In genomic region chr14:105971593-105972500, GRCh38 we compare ENCODE assay signal across 36 cellular contexts.
"Had no signal": no experiment of that assay in that cellular context is flagged by ENCODE, and none has a peak within 500 bp of the region (broad histone marks: within the 10 kb centered on the region; RNA-seq: fewer than 3 reads in every experiment).

No MANE protein-coding gene starts in this region.

- H3K36me3 Mint-ChIP-seq: activated CD4-positive, alpha-beta memory T cell treated with anti-CD3 and anti-CD28 coated beads for 36 hours; activated naive CD4-positive, alpha-beta T cell treated with anti-CD3 and anti-CD28 coated beads, Interleukin-2, amount 50 U/mL, for 72 hours; activated naive CD8-positive, alpha-beta T cell treated with anti-CD3 and anti-CD28 coated beads for 36 hours had no signal

- H3K4me3 Mint-ChIP-seq: activated B cell treated with CpG ODN at 0.5 μM for 24 hours; activated CD4-positive, alpha-beta memory T cell treated with anti-CD3 and anti-CD28 coated beads for 36 hours; activated CD4-positive, alpha-beta T cell treated with anti-CD3 and anti-CD28 coated beads, Interleukin-2, amount 10 ng/mL, durations not matched to agents 24 days and 14 days; activated CD8-positive, alpha-beta T cell treated with anti-CD3 and anti-CD28 coated beads for 36 hours; activated naive CD4-positive, alpha-beta T cell treated with anti-CD3 and anti-CD28 coated beads for 36 hours; activated naive CD8-positive, alpha-beta T cell treated with anti-CD3 and anti-CD28 coated beads for 36 hours; activated T-cell treated with anti-CD3 and anti-CD28 coated beads, Interleukin-2, amount 50 U/mL, for 4 hours; activated T-cell treated with anti-CD3 and anti-CD28 coated beads, Interleukin-2, amount 50 U/mL, for 72 hours; activated T-helper 1 cell treated with anti-CD3 and anti-CD28 coated beads, Interleukin-12 subunit alpha, Interleukin-12 subunit beta, Interleukin-2, Interleukin-4 antibody, amounts not matched to agents 30 ng/mL and 10 ng/mL and 1 ng/mL, durations not matched to agents 14 hours and 24 hours and 36 hours; activated T-helper 17 cell treated with anti-CD3 and anti-CD28 coated beads, Interleukin-2, amount 50 U/mL, for 72 hours; central memory CD8-positive, alpha-beta T cell; T-helper 1 cell treated with Interleukin-12 subunit alpha and Interleukin-12 subunit beta and Interleukin-4 antibody, amounts not matched to agents 30 μg/mL and 1 μg/mL, for 36 hours; T-helper 2 cell treated with Interferon-gamma antibody and Interleukin-4, amounts not matched to agents 5 μg/mL and 100 μg/mL, for 36 hours had no signal

- H3K27ac Mint-ChIP-seq: activated B cell treated with CpG ODN at 0.5 μM for 24 hours; activated CD4-positive, alpha-beta memory T cell treated with anti-CD3 and anti-CD28 coated beads for 36 hours; activated CD4-positive, alpha-beta T cell treated with anti-CD3 and anti-CD28 coated beads, Interleukin-2, amount 10 ng/mL, durations not matched to agents 24 days and 14 days; activated CD8-positive, alpha-beta T cell treated with anti-CD3 and anti-CD28 coated beads for 36 hours; activated naive CD4-positive, alpha-beta T cell treated with anti-CD3 and anti-CD28 coated beads for 36 hours; activated naive CD4-positive, alpha-beta T cell treated with anti-CD3 and anti-CD28 coated beads, Interleukin-2, amount 50 U/mL, for 72 hours; activated naive CD8-positive, alpha-beta T cell treated with anti-CD3 and anti-CD28 coated beads for 36 hours; activated T-cell treated with anti-CD3 and anti-CD28 coated beads, Interleukin-2, amount 50 U/mL, for 72 hours; activated T-helper 1 cell treated with anti-CD3 and anti-CD28 coated beads, Interleukin-12 subunit alpha, Interleukin-12 subunit beta, Interleukin-2, Interleukin-4 antibody, amounts not matched to agents 30 ng/mL and 10 ng/mL and 1 ng/mL, durations not matched to agents 14 hours and 24 hours and 36 hours; T-helper 1 cell treated with Interleukin-12 subunit alpha and Interleukin-12 subunit beta and Interleukin-4 antibody, amounts not matched to agents 30 μg/mL and 1 μg/mL, for 36 hours; T-helper 2 cell treated with Interferon-gamma antibody and Interleukin-4, amounts not matched to agents 5 μg/mL and 100 μg/mL, for 36 hours had no signal

- H3K27ac ChIP-seq: adrenal gland, body of pancreas, cardiac muscle cell, VCaP had no signal

- H3K9me3 ChIP-seq: adrenal gland, body of pancreas had no signal

- H3K27me3 Mint-ChIP-seq: activated B cell treated with CpG ODN at 0.5 μM for 24 hours had no signal

- H3K36me3 ChIP-seq: adrenal gland, cardiac muscle cell had no signal

- H3K9me3 Mint-ChIP-seq: activated B cell treated with CpG ODN at 0.5 μM for 24 hours; activated CD4-positive, alpha-beta memory T cell treated with anti-CD3 and anti-CD28 coated beads for 36 hours; activated CD4-positive, alpha-beta T cell treated with anti-CD3 and anti-CD28 coated beads, Interleukin-2, amount 10 ng/mL, durations not matched to agents 24 days and 14 days; activated CD8-positive, alpha-beta T cell treated with anti-CD3 and anti-CD28 coated beads for 36 hours; activated naive CD4-positive, alpha-beta T cell treated with anti-CD3 and anti-CD28 coated beads for 36 hours; activated naive CD4-positive, alpha-beta T cell treated with anti-CD3 and anti-CD28 coated beads, Interleukin-2, amount 50 U/mL, for 72 hours; activated naive CD8-positive, alpha-beta T cell treated with anti-CD3 and anti-CD28 coated beads for 36 hours; activated T-cell treated with anti-CD3 and anti-CD28 coated beads, Interleukin-2, amount 50 U/mL, for 4 hours; activated T-cell treated with anti-CD3 and anti-CD28 coated beads, Interleukin-2, amount 50 U/mL, for 72 hours; activated T-helper 1 cell treated with anti-CD3 and anti-CD28 coated beads, Interleukin-12 subunit alpha, Interleukin-12 subunit beta, Interleukin-2, Interleukin-4 antibody, amounts not matched to agents 30 ng/mL and 10 ng/mL and 1 ng/mL, durations not matched to agents 14 hours and 24 hours and 36 hours; activated T-helper 17 cell treated with anti-CD3 and anti-CD28 coated beads, Interleukin-2, amount 50 U/mL, for 72 hours; central memory CD8-positive, alpha-beta T cell; T-helper 1 cell treated with Interleukin-12 subunit alpha and Interleukin-12 subunit beta and Interleukin-4 antibody, amounts not matched to agents 30 μg/mL and 1 μg/mL, for 36 hours; T-helper 2 cell treated with Interferon-gamma antibody and Interleukin-4, amounts not matched to agents 5 μg/mL and 100 μg/mL, for 36 hours had no signal

- H3K4me3 ChIP-seq: adrenal gland, body of pancreas, cardiac muscle cell had no signal

- H3K4me1 Mint-ChIP-seq: activated T-helper 17 cell treated with anti-CD3 and anti-CD28 coated beads, Interleukin-2, amount 50 U/mL, for 72 hours had no signal

- H3K27me3 ChIP-seq: adrenal gland, body of pancreas, cardiac muscle cell had no signal

- DNase-seq: activated B cell treated with CpG ODN at 0.5 μM for 24 hours; activated CD4-positive, alpha-beta memory T cell treated with anti-CD3 and anti-CD28 coated beads for 36 hours; activated CD4-positive, alpha-beta T cell treated with anti-CD3 and anti-CD28 coated beads for 4 hours; activated CD4-positive, alpha-beta T cell treated with anti-CD3 and anti-CD28 coated beads, Interleukin-2, amount 10 ng/mL, durations not matched to agents 24 days and 14 days; activated CD4-positive, alpha-beta T cell treated with anti-CD3 and anti-CD28 coated beads, Interleukin-2, amount 50 U/mL, for 1 hour; activated CD4-positive, alpha-beta T cell treated with anti-CD3 and anti-CD28 coated beads, Interleukin-2, amount 50 U/mL, for 4 hours; activated CD4-positive, CD25-positive, alpha-beta regulatory T cell treated with anti-CD3 and anti-CD28 coated beads, Interleukin-2, amount 50 U/mL, for 72 hours; activated CD8-positive, alpha-beta memory T cell treated with anti-CD3 and anti-CD28 coated beads, Interleukin-2, amount 50 U/mL, for 4 hours; activated CD8-positive, alpha-beta T cell treated with anti-CD3 and anti-CD28 coated beads for 36 hours; activated effector memory CD4-positive, alpha-beta T cell treated with anti-CD3 and anti-CD28 coated beads, Interleukin-2, amount 50 U/mL, for 16 hours; activated gamma-delta T cell treated with Interleukin-2 at 50 U/mL for 16 hours; activated naive CD4-positive, alpha-beta T cell; activated naive CD4-positive, alpha-beta T cell treated with anti-CD3 and anti-CD28 coated beads for 36 hours; activated naive CD4-positive, alpha-beta T cell treated with anti-CD3 and anti-CD28 coated beads, Interleukin-2, amount 50 U/mL, for 16 hours; activated naive CD8-positive, alpha-beta T cell treated with anti-CD3 and anti-CD28 coated beads for 36 hours; activated T-cell treated with anti-CD3 and anti-CD28 coated beads for 4 hours; activated T-cell treated with anti-CD3 and anti-CD28 coated beads, Interleukin-2, amount 50 U/mL, for 1 hour; activated T-cell treated with anti-CD3 and anti-CD28 coated beads, Interleukin-2, amount 50 U/mL, for 4 hours; activated T-cell treated with anti-CD3 and anti-CD28 coated beads, Interleukin-2, amount 50 U/mL, for 72 hours; adrenal gland; amniotic stem cell; aorta; body of pancreas; caudate nucleus; cerebellar nuclear complex; T-helper 1 cell; T-helper 2 cell; T-helper 9 cell had no signal

- ATAC-seq: activated CD8-positive, alpha-beta T cell treated with anti-CD3 and anti-CD28 coated beads for 36 hours; activated naive CD4-positive, alpha-beta T cell treated with anti-CD3 and anti-CD28 coated beads, Interleukin-2, amount 50 U/mL, for 72 hours; activated T-cell treated with anti-CD3 and anti-CD28 coated beads, Interleukin-2, amount 50 U/mL, for 4 hours; activated T-cell treated with anti-CD3 and anti-CD28 coated beads, Interleukin-2, amount 50 U/mL, for 72 hours; activated T-helper 17 cell treated with anti-CD3 and anti-CD28 coated beads, Interleukin-2, amount 50 U/mL, for 72 hours; body of pancreas had no signal

- H3K4me1 ChIP-seq: adrenal gland, body of pancreas had no signal
